ENCODE assay signal across 19 cellular contexts in genomic region chr2:84944257-84944909, GRCh38. TPM values are rescaled to one million over a fixed set of nuclear protein-coding genes. Genes with fewer than 3 reads are reported as not detected.
DNase-seq lines count a peak whose midpoint lies in the region; ATAC-seq and TF ChIP-seq lines count a peak whose summit lies in the region.
"Had no signal": no experiment of that assay in that cellular context is flagged by ENCODE, and none has a peak within 500 bp of the region (broad histone marks: within the 10 kb centered on the region; RNA-seq: fewer than 3 reads in every experiment).

No MANE protein-coding gene starts in this region.

- H3K9ac ChIP-seq in OCI-LY1 (ENCODE audit: low read length) = no peak overlapping the region

- no peaks in the 10 kb centered on the region for H3K9me3 ChIP-seq in OCI-LY1 (ENCODE audit: low read length)
- no peaks in the 10 kb centered on the region for H3K9me3 ChIP-seq in osteoblast (ENCODE audit: low read depth, low read length)
- H3K9me3 ChIP-seq in right atrium auricular region = no peaks in the 10 kb centered on the region
- H3K9me3 ChIP-seq: SK-N-SH had no signal

- H3K4me2 ChIP-seq in OCI-LY1 (ENCODE audit: low read length) (no peak overlapping the region), osteoblast (ENCODE audit: insufficient read depth, low read length) (no peak overlapping the region)

- H4K20me1 ChIP-seq in OCI-LY1 (ENCODE audit: insufficient read depth, low read length) = no peaks in the 10 kb centered on the region
- H4K20me1 ChIP-seq in osteoblast (ENCODE audit: insufficient read depth, low read length) = no peaks in the 10 kb centered on the region

- DNase-seq in activated naive CD4-positive, alpha-beta T cell treated with anti-CD3 and anti-CD28 coated beads for 36 hours = no peak
- no peak for DNase-seq in activated naive CD4-positive, alpha-beta T cell treated with Interleukin-2 at 50 U/mL for 16 hours
- DNase-seq in activated naive CD4-positive, alpha-beta T cell treated with anti-CD3 and anti-CD28 coated beads, Interleukin-2, amount 50 U/mL, for 72 hours (ENCODE audit: low spot score in 2 of 2) = no peak
- DNase-seq in osteoblast (ENCODE audit: insufficient read length, low spot score, missing footprints) (peak; percentile 50), right atrium auricular region (ENCODE audit: low spot score) (no peak), hypothalamus (lab: John Stamatoyannopoulos, UW) (no peak)
- DNase-seq: ACHN, activated gamma-delta T cell treated with Interleukin-2 at 50 U/mL for 16 hours, foreskin fibroblast, left cardiac atrium, MV-4-11, NCI-H2029 treated with DMSO at 0.1 percent for 48 hours, NCI-H524 treated with DMSO at 0.1 percent for 48 hours, occipital lobe, SK-N-SH had no signal

- CTCF ChIA-PET in activated naive CD4-positive, alpha-beta T cell treated with anti-CD3 and anti-CD28 coated beads for 36 hours (lab: Charles Lee) = interaction anchor here (1.0 to 9.1 kb wide), 6 partner anchors 10 to 70 kb away, joined by 3 to 81 read pairs (median 4); no protein-coding TSS in a partner anchor

- peak overlapping the region; percentile 92 for H3K27ac Mint-ChIP-seq in activated naive CD4-positive, alpha-beta T cell treated with anti-CD3 and anti-CD28 coated beads for 36 hours
- peak overlapping the region; percentile 47 to 72 for H3K27ac Mint-ChIP-seq in activated naive CD4-positive, alpha-beta T cell treated with anti-CD3 and anti-CD28 coated beads, Interleukin-2, amount 50 U/mL, for 72 hours
- H3K27ac Mint-ChIP-seq: brain had no signal

- H3K27ac ChIP-seq in OCI-LY1 (ENCODE audit: low read depth, low read length, poor library complexity, severe bottlenecking) = peak overlapping the region; percentile 92
- no peak overlapping the region for H3K27ac ChIP-seq in osteoblast (ENCODE audit: low read depth, low read length)
- no peak overlapping the region for H3K27ac ChIP-seq in right atrium auricular region

- no peak overlapping the region for H3K4me3 Mint-ChIP-seq in activated naive CD4-positive, alpha-beta T cell treated with anti-CD3 and anti-CD28 coated beads for 36 hours
- H3K4me3 Mint-ChIP-seq: brain had no signal

- H3K9me3 Mint-ChIP-seq in activated naive CD4-positive, alpha-beta T cell treated with anti-CD3 and anti-CD28 coated beads for 36 hours = no peaks in the 10 kb centered on the region
- peaks cover 0 to 6% of the 10 kb centered on the region in 2 donors for H3K9me3 Mint-ChIP-seq in activated naive CD4-positive, alpha-beta T cell treated with anti-CD3 and anti-CD28 coated beads, Interleukin-2, amount 50 U/mL, for 72 hours
- H3K9me3 Mint-ChIP-seq: brain had no signal

- H3K4me3 ChIP-seq in OCI-LY1 (ENCODE audit: low read depth, low read length, poor library complexity, severe bottlenecking) (no peak overlapping the region), osteoblast (ENCODE audit: insufficient read depth, low read length) (no peak overlapping the region), right atrium auricular region (no peak overlapping the region)

- H3K36me3 ChIP-seq in OCI-LY1 (ENCODE audit: insufficient read depth, low read length) (no peaks in the 10 kb centered on the region), osteoblast (ENCODE audit: insufficient read depth, low read length) (no peaks in the 10 kb centered on the region), right atrium auricular region (no peaks in the 10 kb centered on the region)

- H2AFZ ChIP-seq in OCI-LY1 (ENCODE audit: low read length) = no peak overlapping the region
- no peak overlapping the region for H2AFZ ChIP-seq in osteoblast (ENCODE audit: low read length)

- H3F3A ChIP-seq in OCI-LY1 (ENCODE audit: insufficient read depth, low read length) = no peaks in the 10 kb centered on the region

- no peaks in the 10 kb centered on the region for H3K9me2 ChIP-seq in OCI-LY1 (ENCODE audit: low read depth, low read length)
- H3K9me2 ChIP-seq: SK-N-SH had no signal

- TF ChIP-seq CTCF in OCI-LY1 (IDR thresholded peaks at IDR 0.05; ENCODE audit: low read length) (no peak), osteoblast (IDR thresholded peaks at IDR 0.05; ENCODE audit: extremely low read depth, low read depth, low read length) (no peak), right atrium auricular region (IDR thresholded peaks at IDR 0.05) (no peak)

- no peaks in the 10 kb centered on the region for H3K27me3 Mint-ChIP-seq in activated naive CD4-positive, alpha-beta T cell treated with anti-CD3 and anti-CD28 coated beads for 36 hours (ENCODE audit: low read depth)
- H3K27me3 Mint-ChIP-seq: brain had no signal

- H3K4me1 ChIP-seq in OCI-LY1 (ENCODE audit: insufficient read depth, low read length, severe bottlenecking) (peaks cover 40% of the 10 kb centered on the region), osteoblast (ENCODE audit: insufficient read depth, low read length) (peaks cover 6% of the 10 kb centered on the region), right atrium auricular region (no peaks in the 10 kb centered on the region)

- peaks cover 4% of the 10 kb centered on the region for H3K36me3 Mint-ChIP-seq in activated naive CD4-positive, alpha-beta T cell treated with anti-CD3 and anti-CD28 coated beads for 36 hours (ENCODE audit: low read depth)
- H3K36me3 Mint-ChIP-seq in activated naive CD4-positive, alpha-beta T cell treated with anti-CD3 and anti-CD28 coated beads, Interleukin-2, amount 50 U/mL, for 72 hours = peaks cover 17 to 46% of the 10 kb centered on the region in 2 donors
- H3K36me3 Mint-ChIP-seq: brain had no signal

- no peaks in the 10 kb centered on the region for H3K79me2 ChIP-seq in OCI-LY1 (ENCODE audit: insufficient read depth, low read length)
- H3K79me2 ChIP-seq in osteoblast (ENCODE audit: insufficient read depth, low read length) = no peaks in the 10 kb centered on the region

- peaks cover 67% of the 10 kb centered on the region for H3K4me1 Mint-ChIP-seq in activated naive CD4-positive, alpha-beta T cell treated with anti-CD3 and anti-CD28 coated beads for 36 hours (ENCODE audit: low read depth)
- H3K4me1 Mint-ChIP-seq: brain had no signal

- H3K27me3 ChIP-seq in OCI-LY1 (ENCODE audit: insufficient read depth, low read length) = no peaks in the 10 kb centered on the region
- H3K27me3 ChIP-seq in osteoblast (ENCODE audit: insufficient read depth, low read length) = no peaks in the 10 kb centered on the region
- H3K27me3 ChIP-seq in right atrium auricular region = no peaks in the 10 kb centered on the region

- no peak for ATAC-seq in activated naive CD4-positive, alpha-beta T cell treated with anti-CD3 and anti-CD28 coated beads, Interleukin-2, amount 50 U/mL, for 72 hours
- ATAC-seq in HG03457 (IDR thresholded peaks at IDR 0.05; ENCODE audit: unreplicated experiment) = no peak
- ATAC-seq: left cardiac atrium, sciatic nerve had no signal

- intact Hi-C loops in activated naive CD4-positive, alpha-beta T cell treated with anti-CD3 and anti-CD28 coated beads for 36 hours (cut with micrococcal nuclease) = no loop called here

RNA-seq across cellular contexts. Expression of gene KCMF1, which starts 26.6 kb away (rescaled TPM):
- total RNA-seq in activated naive CD4-positive, alpha-beta T cell treated with anti-CD3 and anti-CD28 coated beads for 36 hours = 100 to 1,000 TPM; 105 to 109 TPM
- 100 to 1,000 TPM; 108 to 124 TPM for total RNA-seq in activated naive CD4-positive, alpha-beta T cell treated with anti-CD3 and anti-CD28 coated beads, Interleukin-2, amount 50 U/mL, for 72 hours
- total RNA-seq in osteoblast (68.7 and 74.2 TPM in 2 replicates), right atrium auricular region (10 to 100 TPM; 53.1 to 69.5 TPM)

RNA-seq across cellular contexts. Expression of gene TMSB10, which starts 38.9 kb away (rescaled TPM):
- 1,000 to 10,000 TPM; 1,772 to 1,864 TPM for total RNA-seq in activated naive CD4-positive, alpha-beta T cell treated with anti-CD3 and anti-CD28 coated beads for 36 hours
- total RNA-seq in activated naive CD4-positive, alpha-beta T cell treated with anti-CD3 and anti-CD28 coated beads, Interleukin-2, amount 50 U/mL, for 72 hours = 1,000 to 10,000 TPM; 1,249 to 2,802 TPM
- total RNA-seq in osteoblast (3,633 and 4,065 TPM in 2 replicates), right atrium auricular region (1,000 to 10,000 TPM; 1,113 to 1,769 TPM)
